In genomic region chr1:23790696-23791433, GRCh38 we compare ENCODE assay signal across 8 cellular contexts. TPM values are rescaled to one million over a fixed set of nuclear protein-coding genes. Genes with fewer than 3 reads are reported as not detected.
DNase-seq lines count a peak whose midpoint lies in the region; ATAC-seq and TF ChIP-seq lines count a peak whose summit lies in the region.

Gene LYPLA2 (plus strand): TSS chr1:23791145. CDS start chr1:23792683, 1,538 bp downstream.

- DNase-seq in DMS153 (lab: John Stamatoyannopoulos, UW), result peak; percentile 86
- DNase-seq in RWPE2 (ENCODE audit: low spot score), result peak; percentile 94
- peak; percentile 80 for DNase-seq in activated T-helper 9 cell treated with anti-CD3 and anti-CD28 coated beads, Interleukin-2, amount 50 U/mL, for 16 hours (ENCODE audit: low read depth)
- DNase-seq in fibroblast of peridontal ligament (ENCODE audit: extremely low read depth), result peak; percentile 83
- DNase-seq in natural killer cell treated with Interleukin-12 subunit alpha and Interleukin-12 subunit beta and Interleukin-15 and Interleukin-18, amount 100 ng/mL, for 72 hours (ENCODE audit: low spot score), result peak; percentile 94
- peak; percentile 85 for DNase-seq in stimulated activated naive CD4-positive, alpha-beta T cell treated with Interleukin-2 at 50 U/mL for 16 hours (lab: John Stamatoyannopoulos, UW)

- peak within 1 kb of the TSS; percentile 71 for H3K27ac ChIP-seq in KOPT-K1 (ENCODE audit: low read depth, low read length, poor library complexity, severe bottlenecking)
- peak within 1 kb of the TSS; percentile 91 for H3K27ac ChIP-seq in RWPE2 (ENCODE audit: poor library complexity, severe bottlenecking)

- no peaks in the 10 kb centered on the region for H3K27me3 Mint-ChIP-seq in natural killer cell treated with Interleukin-12 subunit alpha and Interleukin-12 subunit beta and Interleukin-15 and Interleukin-18, amount 100 ng/mL, for 72 hours

- peak within 1 kb of the TSS; percentile 49 for H3K4me3 ChIP-seq in RWPE2 (ENCODE audit: severe bottlenecking)

- peak within 1 kb of the TSS; percentile 95 for H3K4me3 Mint-ChIP-seq in natural killer cell treated with Interleukin-12 subunit alpha and Interleukin-12 subunit beta and Interleukin-15 and Interleukin-18, amount 100 ng/mL, for 72 hours

- no peaks in the 10 kb centered on the region for H3K9me3 ChIP-seq in KOPT-K1 (ENCODE audit: insufficient read depth, low read length, poor library complexity, severe bottlenecking)
- no peaks in the 10 kb centered on the region for H3K9me3 ChIP-seq in RWPE2 (ENCODE audit: severe bottlenecking)

- H3K4me1 ChIP-seq in RWPE2 (ENCODE audit: insufficient read depth, poor library complexity, severe bottlenecking), result peaks cover 20% of the 10 kb centered on the region

- peak within 1 kb of the TSS; percentile 88 to 96 for H3K27ac Mint-ChIP-seq in natural killer cell treated with Interleukin-12 subunit alpha and Interleukin-12 subunit beta and Interleukin-15 and Interleukin-18, amount 100 ng/mL, for 72 hours

- peaks cover 18% of the 10 kb centered on the region for H3K36me3 Mint-ChIP-seq in natural killer cell treated with Interleukin-12 subunit alpha and Interleukin-12 subunit beta and Interleukin-15 and Interleukin-18, amount 100 ng/mL, for 72 hours

- ATAC-seq in GM21529 (IDR thresholded peaks at IDR 0.05; ENCODE audit: unreplicated experiment) (peak; percentile 74), RWPE2 (ENCODE audit: low read depth) (peak; percentile 72)
- peak; percentile 94 for ATAC-seq in natural killer cell treated with Interleukin-12 subunit alpha and Interleukin-12 subunit beta and Interleukin-15 and Interleukin-18, amount 100 ng/mL, for 72 hours

- H3K27me3 ChIP-seq in RWPE2 (ENCODE audit: insufficient read depth, poor library complexity, severe bottlenecking), result no peaks in the 10 kb centered on the region

- H3K36me3 ChIP-seq in KOPT-K1 (ENCODE audit: insufficient read depth, low read length), result peaks cover 61% of the 10 kb centered on the region
- peaks cover 50% of the 10 kb centered on the region for H3K36me3 ChIP-seq in RWPE2 (ENCODE audit: low read depth)

- no peak for TF ChIP-seq CTCF in RWPE2 (IDR thresholded peaks at IDR 0.05; ENCODE audit: poor library complexity, severe bottlenecking)

- peaks cover 16 to 22% of the 10 kb centered on the region in 2 donors for H3K4me1 Mint-ChIP-seq in natural killer cell treated with Interleukin-12 subunit alpha and Interleukin-12 subunit beta and Interleukin-15 and Interleukin-18, amount 100 ng/mL, for 72 hours (ENCODE audit: low read depth in 2 of 2)

- no peaks in the 10 kb centered on the region for H3K9me3 Mint-ChIP-seq in natural killer cell treated with Interleukin-12 subunit alpha and Interleukin-12 subunit beta and Interleukin-15 and Interleukin-18, amount 100 ng/mL, for 72 hours

RNA-seq across cellular contexts. Expression of gene LYPLA2, which starts in this region (rescaled TPM):
- total RNA-seq in natural killer cell treated with Interleukin-12 subunit alpha and Interleukin-12 subunit beta and Interleukin-15 and Interleukin-18, amount 100 ng/mL, for 72 hours, result 100 to 1,000 TPM; 117 to 120 TPM

Comparison
In these comparisons a context has a peak if more than half of its experiments do, and no peak if none do; other contexts are left out.
1. Peak in every context shown above with its lines: DNase-seq, ATAC-seq, H3K4me3 ChIP-seq and H3K27ac ChIP-seq.